8 cellular contexts compared by ENCODE assay signal in genomic region chr17:40218740-40219072, GRCh38. TPM values are rescaled to one million over a fixed set of nuclear protein-coding genes. Genes with fewer than 3 reads are reported as not detected.
A peak's percentile ranks its signal among the peaks of the same experiment; 100 is the strongest.
DNase-seq lines count a peak whose midpoint lies in the region; ATAC-seq and TF ChIP-seq lines count a peak whose summit lies in the region.

No MANE protein-coding gene starts in this region.

- H3K4me2 ChIP-seq in DOHH2 (ENCODE audit: low read length), result peak overlapping the region; percentile 78

- H4K20me1 ChIP-seq in DOHH2 (ENCODE audit: control insufficient read depth, insufficient read depth, low read depth, low read length), result no peaks in the 10 kb centered on the region

- no peaks in the 10 kb centered on the region for H3K27me3 Mint-ChIP-seq in activated CD4-positive, alpha-beta T cell treated with anti-CD3 and anti-CD28 coated beads, Interleukin-2, amount 10 ng/mL, durations not matched to agents 7 days and 5 days
- H3K27me3 Mint-ChIP-seq in dendritic cell treated with granulocyte-macrophage colony-stimulating factor and Interleukin-4, amounts not matched to agents 40 ng/mL and 50 ng/mL, for 4 days, result no peaks in the 10 kb centered on the region

- H3K27me3 ChIP-seq in DOHH2 (ENCODE audit: control insufficient read depth, low read length), result no peaks in the 10 kb centered on the region

- ATAC-seq in HG02678 (IDR thresholded peaks at IDR 0.05; ENCODE audit: unreplicated experiment) (peak; percentile 32), left lobe of liver (peak; percentile 14), GM21529 (IDR thresholded peaks at IDR 0.05; ENCODE audit: unreplicated experiment) (no peak)

- peak overlapping the region; percentile 100 for H3K27ac Mint-ChIP-seq in activated CD4-positive, alpha-beta T cell treated with anti-CD3 and anti-CD28 coated beads, Interleukin-2, amount 10 ng/mL, durations not matched to agents 7 days and 5 days
- peak overlapping the region; percentile 95 for H3K27ac Mint-ChIP-seq in dendritic cell treated with granulocyte-macrophage colony-stimulating factor and Interleukin-4, amounts not matched to agents 40 ng/mL and 50 ng/mL, for 4 days

- peak overlapping the region; percentile 80 for H3K4me3 Mint-ChIP-seq in activated CD4-positive, alpha-beta T cell treated with anti-CD3 and anti-CD28 coated beads, Interleukin-2, amount 10 ng/mL, durations not matched to agents 7 days and 5 days
- H3K4me3 Mint-ChIP-seq in dendritic cell treated with granulocyte-macrophage colony-stimulating factor and Interleukin-4, amounts not matched to agents 40 ng/mL and 50 ng/mL, for 4 days, result peak overlapping the region; percentile 94

- H3K27ac ChIP-seq in DOHH2 (ENCODE audit: low read depth, low read length), result peak overlapping the region; percentile 60

- intact Hi-C loops in dendritic cell treated with granulocyte-macrophage colony-stimulating factor and Interleukin-4, amounts not matched to agents 40 ng/mL and 50 ng/mL, for 4 days (cut with micrococcal nuclease), result loop anchor here (1.0 to 2.0 kb wide), 2 partner anchors 68 to 72 kb away; partner anchors contain the start of gene CDC6

- H3K79me2 ChIP-seq in DOHH2 (ENCODE audit: control insufficient read depth, low read length), result peaks cover 28% of the 10 kb centered on the region

- DNase-seq in NCI-H2196 treated with DMSO at 0.1 percent for 48 hours (lab: John Stamatoyannopoulos, UW; ENCODE audit: unreplicated experiment) (peak; percentile 67), left lobe of liver (ENCODE audit: low spot score) (peak; percentile 59)
- DNase-seq in activated CD4-positive, alpha-beta T cell treated with anti-CD3 and anti-CD28 coated beads, Interleukin-2, amount 10 ng/mL, durations not matched to agents 7 days and 5 days, result peak; percentile 88
- DNase-seq in stimulated activated CD4-positive, alpha-beta T cell treated with anti-CD3 and anti-CD28 coated beads, Interleukin-1b, Interleukin-23, amount 100 ng/mL, for 48 hours, result peak; percentile 79

- peaks cover 4% of the 10 kb centered on the region for H3K36me3 Mint-ChIP-seq in activated CD4-positive, alpha-beta T cell treated with anti-CD3 and anti-CD28 coated beads, Interleukin-2, amount 10 ng/mL, durations not matched to agents 7 days and 5 days (ENCODE audit: low read depth)
- peaks cover 18% of the 10 kb centered on the region for H3K36me3 Mint-ChIP-seq in dendritic cell treated with granulocyte-macrophage colony-stimulating factor and Interleukin-4, amounts not matched to agents 40 ng/mL and 50 ng/mL, for 4 days (ENCODE audit: low read depth)

- H3K9me3 ChIP-seq in DOHH2 (ENCODE audit: control insufficient read depth, insufficient read depth, low read length), result no peaks in the 10 kb centered on the region

- peaks cover 34% of the 10 kb centered on the region for H3K4me1 Mint-ChIP-seq in activated CD4-positive, alpha-beta T cell treated with anti-CD3 and anti-CD28 coated beads, Interleukin-2, amount 10 ng/mL, durations not matched to agents 7 days and 5 days
- peaks cover 39% of the 10 kb centered on the region for H3K4me1 Mint-ChIP-seq in dendritic cell treated with granulocyte-macrophage colony-stimulating factor and Interleukin-4, amounts not matched to agents 40 ng/mL and 50 ng/mL, for 4 days (ENCODE audit: low read depth)

- peaks cover 21% of the 10 kb centered on the region for H3K4me1 ChIP-seq in DOHH2 (ENCODE audit: control insufficient read depth, low read length)

- H3F3A ChIP-seq in DOHH2 (ENCODE audit: control insufficient read depth, insufficient read depth), result no peaks in the 10 kb centered on the region

- H3K9me2 ChIP-seq in DOHH2 (replicated peaks; ENCODE audit: control insufficient read depth, low read length), result no peaks in the 10 kb centered on the region

- POLR2A ChIA-PET in activated CD4-positive, alpha-beta T cell treated with anti-CD3 and anti-CD28 coated beads, Interleukin-2, amount 10 ng/mL, durations not matched to agents 7 days and 5 days (lab: Charles Lee), result interaction anchor here (0.9 to 1.1 kb wide), 2 partner anchors 69 to 191 kb away, joined by 3 read pairs; partner anchors contain the start of gene CDC6

- H3K4me3 ChIP-seq in DOHH2 (ENCODE audit: low read length), result peak overlapping the region; percentile 92

- no peaks in the 10 kb centered on the region for H3K36me3 ChIP-seq in DOHH2 (ENCODE audit: control insufficient read depth, low read length)

- no peak for TF ChIP-seq CTCF in DOHH2 (IDR thresholded peaks at IDR 0.05; ENCODE audit: low read depth, low read length, poor library complexity, severe bottlenecking)

- CTCF ChIA-PET in activated CD4-positive, alpha-beta T cell treated with anti-CD3 and anti-CD28 coated beads, Interleukin-2, amount 10 ng/mL, durations not matched to agents 7 days and 5 days (lab: Charles Lee), result interaction anchor here (0.6 to 3.2 kb wide), 17 partner anchors 10 to 214 kb away, joined by 3 to 13 read pairs (median 4); partner anchors contain the start of gene MSL1

- H3K9me3 Mint-ChIP-seq in activated CD4-positive, alpha-beta T cell treated with anti-CD3 and anti-CD28 coated beads, Interleukin-2, amount 10 ng/mL, durations not matched to agents 7 days and 5 days, result no peaks in the 10 kb centered on the region
- no peaks in the 10 kb centered on the region for H3K9me3 Mint-ChIP-seq in dendritic cell treated with granulocyte-macrophage colony-stimulating factor and Interleukin-4, amounts not matched to agents 40 ng/mL and 50 ng/mL, for 4 days

RNA-seq across cellular contexts. Expression of gene WIPF2, which starts 0.4 kb away (rescaled TPM):
- 10 to 100 TPM; 23.7 to 26.7 TPM for total RNA-seq in activated CD4-positive, alpha-beta T cell treated with anti-CD3 and anti-CD28 coated beads, Interleukin-2, amount 10 ng/mL, durations not matched to agents 7 days and 5 days
- 10.3 TPM for total RNA-seq in left lobe of liver

RNA-seq across cellular contexts. Expression of gene RAPGEFL1, which starts 41.4 kb away (rescaled TPM):
- 1 to 10 TPM; 4.0 to 5.1 TPM for total RNA-seq in activated CD4-positive, alpha-beta T cell treated with anti-CD3 and anti-CD28 coated beads, Interleukin-2, amount 10 ng/mL, durations not matched to agents 7 days and 5 days
- total RNA-seq in left lobe of liver, result 19.3 TPM
